ENCODE assay signal across 9 cellular contexts in genomic region chrX:109839694-109840358, GRCh38.
DNase-seq lines count a peak whose midpoint lies in the region; ATAC-seq and TF ChIP-seq lines count a peak whose summit lies in the region.
"Had no signal": no experiment of that assay in that cellular context is flagged by ENCODE, and none has a peak within 500 bp of the region (broad histone marks: within the 10 kb centered on the region; RNA-seq: fewer than 3 reads in every experiment).

No MANE protein-coding gene starts in this region.

- H3K4me3 ChIP-seq in foreskin fibroblast (ENCODE audit: low read depth in 1 of 2, low read length in 2 of 2) = no peak overlapping the region
- H3K4me3 ChIP-seq in subcutaneous abdominal adipose tissue (ENCODE audit: low read depth in 1 of 5, low read length in 5 of 5) = no peak overlapping the region

- H3K9me3 Mint-ChIP-seq in activated CD4-positive, alpha-beta T cell treated with anti-CD3 and anti-CD28 coated beads, Interleukin-2, amount 10 ng/mL, durations not matched to agents 24 days and 14 days = peaks cover 4% of the 10 kb centered on the region

- H3K27me3 Mint-ChIP-seq in activated CD4-positive, alpha-beta T cell treated with anti-CD3 and anti-CD28 coated beads, Interleukin-2, amount 10 ng/mL, durations not matched to agents 24 days and 14 days = no peaks in the 10 kb centered on the region

- H3K4me1 ChIP-seq in subcutaneous abdominal adipose tissue (ENCODE audit: control insufficient read depth in 5 of 5, insufficient read depth in 5 of 5, low read length in 5 of 5) = peaks cover 0 to 17% (median 11%) of the 10 kb centered on the region in 5 donors

- peak; percentile 20 for DNase-seq in activated CD4-positive, alpha-beta T cell treated with anti-CD3 and anti-CD28 coated beads for 48 hours
- no peak for DNase-seq in activated CD4-positive, alpha-beta T cell treated with anti-CD3 and anti-CD28 coated beads, Interleukin-2, amount 10 ng/mL, durations not matched to agents 24 days and 14 days
- no peak for DNase-seq in RWPE1 (ENCODE audit: low spot score)
- peak in 1 of 2 donors; percentile 45 for DNase-seq in foreskin fibroblast
- no peak for DNase-seq in superior temporal gyrus (ENCODE audit: extremely low spot score)
- no peak for DNase-seq in SHP77 (lab: John Stamatoyannopoulos, UW)
- DNase-seq: activated CD4-positive, CD25-positive, alpha-beta regulatory T cell treated with anti-CD3 and anti-CD28 coated beads, Interleukin-2, amount 50 U/mL, for 72 hours had no signal

- no peak overlapping the region for H3K27ac Mint-ChIP-seq in activated CD4-positive, alpha-beta T cell treated with anti-CD3 and anti-CD28 coated beads, Interleukin-2, amount 10 ng/mL, durations not matched to agents 24 days and 14 days

- CTCF ChIA-PET in RWPE1 (lab: Yijun Ruan, JAX) = interaction anchor here (1.2 kb wide), 1 partner anchor 17 kb away, joined by 5 read pairs; no protein-coding TSS in a partner anchor

- ATAC-seq in HG03520 (IDR thresholded peaks at IDR 0.05; ENCODE audit: unreplicated experiment) = no peak

- TF ChIP-seq CTCF in RWPE1 (conservative IDR thresholded peaks at IDR 0.05; ENCODE audit: low read depth) (no peak), foreskin fibroblast (IDR thresholded peaks at IDR 0.05; ENCODE audit: low read depth, low read length) (peak; percentile 15)

- H3K27ac ChIP-seq in RWPE1 = peak overlapping the region; percentile 66
- H3K27ac ChIP-seq in subcutaneous abdominal adipose tissue (ENCODE audit: low read depth, low read length) = peak overlapping the region; percentile 74

- peak overlapping the region in 2 of 5 donors; percentile 5 to 38 for H3K9ac ChIP-seq in subcutaneous abdominal adipose tissue (ENCODE audit: low read length in 5 of 5)

- H3K4me3 Mint-ChIP-seq in activated CD4-positive, alpha-beta T cell treated with anti-CD3 and anti-CD28 coated beads, Interleukin-2, amount 10 ng/mL, durations not matched to agents 24 days and 14 days = no peak overlapping the region

- POLR2A ChIA-PET in RWPE1 (lab: Yijun Ruan, JAX; ENCODE audit: low non-redundant PET) = interaction anchor here (0.6 kb wide), 1 partner anchor 233 kb away, joined by 4 read pairs; no protein-coding TSS in a partner anchor

- H3K36me3 Mint-ChIP-seq in activated CD4-positive, alpha-beta T cell treated with anti-CD3 and anti-CD28 coated beads, Interleukin-2, amount 10 ng/mL, durations not matched to agents 24 days and 14 days (ENCODE audit: low read depth) = no peaks in the 10 kb centered on the region

- peaks cover 0 to 3% (median 2%) of the 10 kb centered on the region in 5 donors for H3K27me3 ChIP-seq in subcutaneous abdominal adipose tissue (ENCODE audit: control insufficient read depth in 5 of 5, insufficient read depth in 4 of 5, low read length in 5 of 5)

- no peaks in the 10 kb centered on the region for H3K36me3 ChIP-seq in subcutaneous abdominal adipose tissue (ENCODE audit: control insufficient read depth in 5 of 5, insufficient read depth in 5 of 5, low read length in 5 of 5)

- H3K9me3 ChIP-seq in subcutaneous abdominal adipose tissue (ENCODE audit: control insufficient read depth in 5 of 5, low read length in 5 of 5) = no peaks in the 10 kb centered on the region

- H3K4me1 Mint-ChIP-seq in activated CD4-positive, alpha-beta T cell treated with anti-CD3 and anti-CD28 coated beads, Interleukin-2, amount 10 ng/mL, durations not matched to agents 24 days and 14 days = peaks cover 7% of the 10 kb centered on the region

- intact Hi-C loops in activated CD4-positive, alpha-beta T cell treated with anti-CD3 and anti-CD28 coated beads, Interleukin-2, amount 10 ng/mL, durations not matched to agents 24 days and 14 days (cut with micrococcal nuclease) = loop anchor here (1.0 to 5.0 kb wide), 3 partner anchors 17 to 57 kb away; no protein-coding TSS in a partner anchor
